In the genomic region with DNA sequence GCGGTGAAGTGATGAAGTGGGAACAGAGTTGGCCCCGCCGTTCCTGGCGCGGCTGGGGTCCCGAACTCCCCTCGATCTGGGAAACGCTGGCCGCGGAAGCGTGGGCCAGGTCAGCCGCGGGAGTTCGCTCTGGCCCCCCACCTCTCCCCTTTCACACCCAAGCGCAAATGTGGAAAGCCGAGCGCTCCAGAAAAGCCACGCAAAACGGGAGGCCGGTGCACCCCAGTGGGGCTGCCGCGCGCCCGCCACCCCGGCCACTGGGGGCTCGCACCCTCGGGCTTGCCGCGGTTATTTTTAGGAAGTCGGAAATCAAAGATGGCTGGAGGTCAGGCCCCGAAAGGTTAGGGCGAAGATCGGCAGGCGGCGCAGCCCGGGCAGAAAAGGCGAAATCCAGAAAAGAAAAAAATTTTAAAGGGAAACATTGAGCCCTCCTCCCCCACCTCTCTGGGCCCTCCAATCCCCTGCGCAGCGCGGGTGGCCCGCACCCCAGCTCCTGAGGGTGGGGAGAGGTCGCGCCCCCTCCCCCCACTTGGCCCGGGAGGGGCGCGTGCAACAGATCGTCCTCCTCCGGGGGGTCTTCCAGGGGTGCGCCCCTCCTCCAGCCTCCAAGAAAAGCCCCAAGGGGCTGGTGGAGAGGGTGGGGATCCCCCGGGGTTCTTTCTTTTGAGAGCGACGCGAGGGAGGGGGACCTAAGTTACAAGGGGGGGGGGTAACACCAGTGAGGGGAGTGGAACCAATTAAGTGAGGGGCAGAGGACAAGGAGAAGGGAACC, we compare ENCODE assay signal across 8 cellular contexts. TPM values are rescaled to one million over a fixed set of nuclear protein-coding genes. Genes with fewer than 3 reads are reported as not detected.
DNase-seq lines count a peak whose midpoint lies in the region; ATAC-seq and TF ChIP-seq lines count a peak whose summit lies in the region.
"Had no signal": no experiment of that assay in that cellular context is flagged by ENCODE, and none has a peak within 500 bp of the region (broad histone marks: within the 10 kb centered on the region; RNA-seq: fewer than 3 reads in every experiment).

No MANE protein-coding gene starts in this region.

- no peak overlapping the region for H3K27ac ChIP-seq in right cardiac atrium (ENCODE audit: low read length)

- H3K4me1 Mint-ChIP-seq in HFFc6 (ENCODE audit: low read depth) = peaks cover 42% of the 10 kb centered on the region
- peaks cover 5% of the 10 kb centered on the region for H3K4me1 Mint-ChIP-seq in stimulated activated effector memory CD8-positive, alpha-beta T cell treated with anti-CD3 and anti-CD28 coated beads, Interleukin-12 subunit alpha, Interleukin-12 subunit beta, amount 100 ng/mL, for 72 hours

- H3K4me3 ChIP-seq in WI38 (ENCODE audit: low read depth, low read length) (peak overlapping the region; percentile 66), right cardiac atrium (ENCODE audit: low read length) (peak overlapping the region; percentile 48)

- no peak overlapping the region for H3K27ac Mint-ChIP-seq in HFFc6
- H3K27ac Mint-ChIP-seq in stimulated activated effector memory CD8-positive, alpha-beta T cell treated with anti-CD3 and anti-CD28 coated beads, Interleukin-12 subunit alpha, Interleukin-12 subunit beta, amount 100 ng/mL, for 72 hours = peak overlapping the region; percentile 68
- H3K27ac Mint-ChIP-seq: IgD-negative memory B cell had no signal

- no peaks in the 10 kb centered on the region for H3K9me3 Mint-ChIP-seq in HFFc6
- no peaks in the 10 kb centered on the region for H3K9me3 Mint-ChIP-seq in stimulated activated effector memory CD8-positive, alpha-beta T cell treated with anti-CD3 and anti-CD28 coated beads, Interleukin-12 subunit alpha, Interleukin-12 subunit beta, amount 100 ng/mL, for 72 hours
- H3K9me3 Mint-ChIP-seq: IgD-negative memory B cell had no signal

- TF ChIP-seq CTCF in HFFc6 (IDR thresholded peaks at IDR 0.05) (peak; percentile 30; the same call in 1 of the 2 replicates), WI38 (IDR thresholded peaks at IDR 0.05; ENCODE audit: low read depth, low read length) (no peak)

- no peaks in the 10 kb centered on the region for H3K4me1 ChIP-seq in right cardiac atrium (ENCODE audit: control insufficient read depth, insufficient read depth, low read length)

- peaks cover 11% of the 10 kb centered on the region for H3K27me3 Mint-ChIP-seq in HFFc6 (ENCODE audit: insufficient read depth)

- H3K4me3 Mint-ChIP-seq in HFFc6 = peak overlapping the region; percentile 89
- H3K4me3 Mint-ChIP-seq in stimulated activated effector memory CD8-positive, alpha-beta T cell treated with anti-CD3 and anti-CD28 coated beads, Interleukin-12 subunit alpha, Interleukin-12 subunit beta, amount 100 ng/mL, for 72 hours = peak overlapping the region; percentile 63

- H3K27me3 ChIP-seq in right cardiac atrium (ENCODE audit: control insufficient read depth, insufficient read depth) = no peaks in the 10 kb centered on the region

- H3K9me3 ChIP-seq in right cardiac atrium (ENCODE audit: control insufficient read depth, low read length) = no peaks in the 10 kb centered on the region

- DNase-seq in HFFc6 (no peak), right cardiac atrium (peak in 1 of 3 donors; percentile 57), GDM1 (lab: John Stamatoyannopoulos, UW) (no peak)
- peak in 1 of 2 donors; percentile 48 for DNase-seq in stimulated activated effector memory CD8-positive, alpha-beta T cell treated with anti-CD3 and anti-CD28 coated beads, Interleukin-12 subunit alpha, Interleukin-12 subunit beta, amount 100 ng/mL, for 72 hours (ENCODE audit: low spot score in 2 of 2)
- DNase-seq in activated CD4-positive, alpha-beta T cell treated with anti-CD3 and anti-CD28 coated beads, Interleukin-2, amount 50 U/mL, for 1 hour = no peak

- WGBS in right cardiac atrium = 1% methylated on average over 53 of the region's 53 CpGs

- no peaks in the 10 kb centered on the region for H3K36me3 Mint-ChIP-seq in HFFc6 (ENCODE audit: low read depth)
- no peaks in the 10 kb centered on the region for H3K36me3 Mint-ChIP-seq in stimulated activated effector memory CD8-positive, alpha-beta T cell treated with anti-CD3 and anti-CD28 coated beads, Interleukin-12 subunit alpha, Interleukin-12 subunit beta, amount 100 ng/mL, for 72 hours
- H3K36me3 Mint-ChIP-seq: IgD-negative memory B cell had no signal

- ATAC-seq in right cardiac atrium = no peak
- no peak for ATAC-seq in stimulated activated effector memory CD8-positive, alpha-beta T cell treated with anti-CD3 and anti-CD28 coated beads, Interleukin-12 subunit alpha, Interleukin-12 subunit beta, amount 100 ng/mL, for 72 hours
- ATAC-seq in HG03097 (IDR thresholded peaks at IDR 0.05; ENCODE audit: low FRiP score, unreplicated experiment) = no peak

- intact Hi-C loops in right cardiac atrium (cut with DNase I) = no loop called here

RNA-seq across cellular contexts. Expression of a gene that starts 0.9 kb away (rescaled TPM):
- total RNA-seq in HFFc6 (2021; fragmentation: NEBNext Ultra II Directional; extraction: Animal tissue kit (Norgen Biotek cat#: 25700)) = under 1 TPM; 0.29 to 0.81 (median 0.36) TPM
- not detected for total RNA-seq in right cardiac atrium
- 0.09 TPM for polyA plus RNA-seq in right cardiac atrium
- polyA plus RNA-seq: IgD-negative memory B cell had no signal

RNA-seq across cellular contexts. Expression of a gene that starts 33.2 kb away (rescaled TPM):
- total RNA-seq in HFFc6 (2021; fragmentation: NEBNext Ultra II Directional; extraction: Animal tissue kit (Norgen Biotek cat#: 25700)) = 10 to 100 TPM; 21.4 to 34.0 (median 22.8) TPM
- total RNA-seq in right cardiac atrium = 10 to 100 TPM; 18.4 to 23.9 (median 19.9) TPM
- polyA plus RNA-seq in right cardiac atrium = 6.2 TPM
